Comparison of ENCODE assay signal across 1 cellular context in the genomic region with DNA sequence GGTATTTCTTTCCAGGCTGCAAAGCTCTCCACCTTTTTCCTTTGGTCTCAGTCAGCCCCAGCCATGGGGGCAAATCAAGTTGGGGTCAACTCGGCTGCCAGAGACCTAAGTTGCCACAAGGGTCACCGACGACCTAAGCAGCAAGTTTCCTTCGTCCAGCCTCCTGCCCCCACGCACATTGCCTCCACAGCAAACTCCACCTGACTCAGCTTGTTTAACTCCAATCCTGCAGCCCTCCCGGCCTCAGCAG.
TF ChIP-seq lines count a peak whose summit lies in the region.

No MANE protein-coding gene starts in this region.

TF ChIP-seq in K562, 482 proteins besides CTCF, POLR2A, EP300 and RAD21 (continued from another document):
- TF ChIP-seq, protein P1, sequence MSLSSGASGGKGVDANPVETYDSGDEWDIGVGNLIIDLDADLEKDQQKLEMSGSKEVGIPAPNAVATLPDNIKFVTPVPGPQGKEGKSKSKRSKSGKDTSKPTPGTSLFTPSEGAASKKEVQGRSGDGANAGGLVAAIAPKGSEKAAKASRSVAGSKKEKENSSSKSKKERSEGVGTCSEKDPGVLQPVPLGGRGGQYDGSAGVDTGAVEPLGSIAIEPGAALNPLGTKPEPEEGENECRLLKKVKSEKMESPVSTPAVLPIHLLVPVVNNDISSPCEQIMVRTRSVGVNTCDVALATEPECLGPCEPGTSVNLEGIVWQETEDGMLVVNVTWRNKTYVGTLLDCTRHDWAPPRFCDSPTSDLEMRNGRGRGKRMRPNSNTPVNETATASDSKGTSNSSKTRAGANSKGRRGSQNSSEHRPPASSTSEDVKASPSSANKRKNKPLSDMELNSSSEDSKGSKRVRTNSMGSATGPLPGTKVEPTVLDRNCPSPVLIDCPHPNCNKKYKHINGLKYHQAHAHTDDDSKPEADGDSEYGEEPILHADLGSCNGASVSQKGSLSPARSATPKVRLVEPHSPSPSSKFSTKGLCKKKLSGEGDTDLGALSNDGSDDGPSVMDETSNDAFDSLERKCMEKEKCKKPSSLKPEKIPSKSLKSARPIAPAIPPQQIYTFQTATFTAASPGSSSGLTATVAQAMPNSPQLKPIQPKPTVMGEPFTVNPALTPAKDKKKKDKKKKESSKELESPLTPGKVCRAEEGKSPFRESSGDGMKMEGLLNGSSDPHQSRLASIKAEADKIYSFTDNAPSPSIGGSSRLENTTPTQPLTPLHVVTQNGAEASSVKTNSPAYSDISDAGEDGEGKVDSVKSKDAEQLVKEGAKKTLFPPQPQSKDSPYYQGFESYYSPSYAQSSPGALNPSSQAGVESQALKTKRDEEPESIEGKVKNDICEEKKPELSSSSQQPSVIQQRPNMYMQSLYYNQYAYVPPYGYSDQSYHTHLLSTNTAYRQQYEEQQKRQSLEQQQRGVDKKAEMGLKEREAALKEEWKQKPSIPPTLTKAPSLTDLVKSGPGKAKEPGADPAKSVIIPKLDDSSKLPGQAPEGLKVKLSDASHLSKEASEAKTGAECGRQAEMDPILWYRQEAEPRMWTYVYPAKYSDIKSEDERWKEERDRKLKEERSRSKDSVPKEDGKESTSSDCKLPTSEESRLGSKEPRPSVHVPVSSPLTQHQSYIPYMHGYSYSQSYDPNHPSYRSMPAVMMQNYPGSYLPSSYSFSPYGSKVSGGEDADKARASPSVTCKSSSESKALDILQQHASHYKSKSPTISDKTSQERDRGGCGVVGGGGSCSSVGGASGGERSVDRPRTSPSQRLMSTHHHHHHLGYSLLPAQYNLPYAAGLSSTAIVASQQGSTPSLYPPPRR (CRISPR knock-in tag; IDR thresholded peaks at IDR 0.05; ENCODE audit: borderline replicate concordance) = no peak
- TF ChIP-seq SRSF7 (optimal IDR thresholded peaks at IDR 0.05; ENCODE audit: low read depth, low read length) (no peak), MYNN (IDR thresholded peaks at IDR 0.05) (no peak), MYNN (CRISPR knock-in tag; IDR thresholded peaks at IDR 0.05) (no peak), MAFG (tag; conservative IDR thresholded peaks at IDR 0.05) (0 out of 2 replicates have a peak, but pooled peaks have one; percentile 4), ZNF316 (IDR thresholded peaks at IDR 0.05) (peak; percentile 77), HDAC6 (IDR thresholded peaks at IDR 0.05; ENCODE audit: low read depth, low read length) (no peak), HMG20B (CRISPR knock-in tag; IDR thresholded peaks at IDR 0.05) (no peak), IFI16 (CRISPR knock-in tag; IDR thresholded peaks at IDR 0.05) (no peak), C11orf30 (IDR thresholded peaks at IDR 0.05; ENCODE audit: low read depth) (peak; percentile 71), POU5F1 (IDR thresholded peaks at IDR 0.05; ENCODE audit: borderline replicate concordance, low read depth, low read length, partially characterized antibody) (no peak), MTA1 (IDR thresholded peaks at IDR 0.05; ENCODE audit: borderline replicate concordance) (no peak), NFE2 (IDR thresholded peaks at IDR 0.05; ENCODE audit: low read depth) (0 out of 2 replicates have a peak, but pooled peaks have one; percentile 13)
- TF ChIP-seq, protein P2, sequence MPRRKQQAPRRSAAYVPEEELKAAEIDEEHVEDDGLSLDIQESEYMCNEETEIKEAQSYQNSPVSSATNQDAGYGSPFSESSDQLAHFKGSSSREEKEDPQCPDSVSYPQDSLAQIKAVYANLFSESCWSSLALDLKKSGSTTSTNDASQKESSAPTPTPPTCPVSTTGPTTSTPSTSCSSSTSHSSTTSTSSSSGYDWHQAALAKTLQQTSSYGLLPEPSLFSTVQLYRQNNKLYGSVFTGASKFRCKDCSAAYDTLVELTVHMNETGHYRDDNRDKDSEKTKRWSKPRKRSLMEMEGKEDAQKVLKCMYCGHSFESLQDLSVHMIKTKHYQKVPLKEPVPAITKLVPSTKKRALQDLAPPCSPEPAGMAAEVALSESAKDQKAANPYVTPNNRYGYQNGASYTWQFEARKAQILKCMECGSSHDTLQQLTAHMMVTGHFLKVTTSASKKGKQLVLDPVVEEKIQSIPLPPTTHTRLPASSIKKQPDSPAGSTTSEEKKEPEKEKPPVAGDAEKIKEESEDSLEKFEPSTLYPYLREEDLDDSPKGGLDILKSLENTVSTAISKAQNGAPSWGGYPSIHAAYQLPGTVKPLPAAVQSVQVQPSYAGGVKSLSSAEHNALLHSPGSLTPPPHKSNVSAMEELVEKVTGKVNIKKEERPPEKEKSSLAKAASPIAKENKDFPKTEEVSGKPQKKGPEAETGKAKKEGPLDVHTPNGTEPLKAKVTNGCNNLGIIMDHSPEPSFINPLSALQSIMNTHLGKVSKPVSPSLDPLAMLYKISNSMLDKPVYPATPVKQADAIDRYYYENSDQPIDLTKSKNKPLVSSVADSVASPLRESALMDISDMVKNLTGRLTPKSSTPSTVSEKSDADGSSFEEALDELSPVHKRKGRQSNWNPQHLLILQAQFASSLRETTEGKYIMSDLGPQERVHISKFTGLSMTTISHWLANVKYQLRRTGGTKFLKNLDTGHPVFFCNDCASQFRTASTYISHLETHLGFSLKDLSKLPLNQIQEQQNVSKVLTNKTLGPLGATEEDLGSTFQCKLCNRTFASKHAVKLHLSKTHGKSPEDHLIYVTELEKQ (CRISPR knock-in tag; IDR thresholded peaks at IDR 0.05) = no peak
